Comparison of ENCODE assay signal across 2 cellular contexts in genomic region chr1:247360116-247360898, GRCh38.
TF ChIP-seq lines count a peak whose summit lies in the region.

No MANE protein-coding gene starts in this region.

TF ChIP-seq in liver, 16 proteins besides CTCF, POLR2A, EP300 and RAD21:
- TF ChIP-seq ATF3 (IDR thresholded peaks at IDR 0.05) (no peak), RXRA (IDR thresholded peaks at IDR 0.05) (peak in 1 of 2 donors; percentile 11)

TF ChIP-seq in HepG2, 621 proteins besides CTCF, POLR2A, EP300 and RAD21:
- TF ChIP-seq, protein P1, sequence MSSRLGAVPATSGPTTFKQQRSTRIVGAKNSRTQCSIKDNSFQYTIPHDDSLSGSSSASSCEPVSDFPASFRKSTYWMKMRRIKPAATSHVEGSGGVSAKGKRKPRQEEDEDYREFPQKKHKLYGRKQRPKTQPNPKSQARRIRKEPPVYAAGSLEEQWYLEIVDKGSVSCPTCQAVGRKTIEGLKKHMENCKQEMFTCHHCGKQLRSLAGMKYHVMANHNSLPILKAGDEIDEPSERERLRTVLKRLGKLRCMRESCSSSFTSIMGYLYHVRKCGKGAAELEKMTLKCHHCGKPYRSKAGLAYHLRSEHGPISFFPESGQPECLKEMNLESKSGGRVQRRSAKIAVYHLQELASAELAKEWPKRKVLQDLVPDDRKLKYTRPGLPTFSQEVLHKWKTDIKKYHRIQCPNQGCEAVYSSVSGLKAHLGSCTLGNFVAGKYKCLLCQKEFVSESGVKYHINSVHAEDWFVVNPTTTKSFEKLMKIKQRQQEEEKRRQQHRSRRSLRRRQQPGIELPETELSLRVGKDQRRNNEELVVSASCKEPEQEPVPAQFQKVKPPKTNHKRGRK (CRISPR knock-in tag; IDR thresholded peaks at IDR 0.05) = no peak
- TF ChIP-seq SRSF4 (IDR thresholded peaks at IDR 0.05; ENCODE audit: low read depth, low read length, poor library complexity, severe bottlenecking) (no peak), DPF2 (CRISPR knock-in tag; IDR thresholded peaks at IDR 0.05; ENCODE audit: borderline replicate concordance, low read depth) (no peak), HNRNPL (IDR thresholded peaks at IDR 0.05; ENCODE audit: low read depth, low read length) (no peak), SIX1 (CRISPR knock-in tag; IDR thresholded peaks at IDR 0.05; ENCODE audit: borderline replicate concordance) (no peak), NFATC3 (CRISPR knock-in tag; IDR thresholded peaks at IDR 0.05) (no peak), NFYC (CRISPR knock-in tag; IDR thresholded peaks at IDR 0.05) (no peak), ATAD3A (CRISPR knock-in tag; IDR thresholded peaks at IDR 0.05) (no peak), SRSF1 (optimal IDR thresholded peaks at IDR 0.05; ENCODE audit: low read depth, low read length) (no peak), SNAPC2 (CRISPR knock-in tag; IDR thresholded peaks at IDR 0.05) (no peak), ZNF572 (CRISPR knock-in tag; IDR thresholded peaks at IDR 0.05) (no peak), ZNF484 (CRISPR knock-in tag; IDR thresholded peaks at IDR 0.05; ENCODE audit: borderline replicate concordance, low read depth) (no peak), ZNF792 (CRISPR knock-in tag; IDR thresholded peaks at IDR 0.05) (no peak), KDM4B (CRISPR knock-in tag; IDR thresholded peaks at IDR 0.05) (no peak), RFX5 (IDR thresholded peaks at IDR 0.05; ENCODE audit: low read depth, low read length) (no peak), HNRNPK (IDR thresholded peaks at IDR 0.05; ENCODE audit: low read depth, low read length, poor library complexity, severe bottlenecking) (no peak), ZSCAN12 (CRISPR knock-in tag; IDR thresholded peaks at IDR 0.05) (no peak)
- TF ChIP-seq, protein P2, sequence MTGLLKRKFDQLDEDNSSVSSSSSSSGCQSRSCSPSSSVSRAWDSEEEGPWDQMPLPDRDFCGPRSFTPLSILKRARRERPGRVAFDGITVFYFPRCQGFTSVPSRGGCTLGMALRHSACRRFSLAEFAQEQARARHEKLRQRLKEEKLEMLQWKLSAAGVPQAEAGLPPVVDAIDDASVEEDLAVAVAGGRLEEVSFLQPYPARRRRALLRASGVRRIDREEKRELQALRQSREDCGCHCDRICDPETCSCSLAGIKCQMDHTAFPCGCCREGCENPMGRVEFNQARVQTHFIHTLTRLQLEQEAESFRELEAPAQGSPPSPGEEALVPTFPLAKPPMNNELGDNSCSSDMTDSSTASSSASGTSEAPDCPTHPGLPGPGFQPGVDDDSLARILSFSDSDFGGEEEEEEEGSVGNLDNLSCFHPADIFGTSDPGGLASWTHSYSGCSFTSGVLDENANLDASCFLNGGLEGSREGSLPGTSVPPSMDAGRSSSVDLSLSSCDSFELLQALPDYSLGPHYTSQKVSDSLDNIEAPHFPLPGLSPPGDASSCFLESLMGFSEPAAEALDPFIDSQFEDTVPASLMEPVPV (CRISPR knock-in tag; IDR thresholded peaks at IDR 0.05) = no peak
- TF ChIP-seq, protein P3, sequence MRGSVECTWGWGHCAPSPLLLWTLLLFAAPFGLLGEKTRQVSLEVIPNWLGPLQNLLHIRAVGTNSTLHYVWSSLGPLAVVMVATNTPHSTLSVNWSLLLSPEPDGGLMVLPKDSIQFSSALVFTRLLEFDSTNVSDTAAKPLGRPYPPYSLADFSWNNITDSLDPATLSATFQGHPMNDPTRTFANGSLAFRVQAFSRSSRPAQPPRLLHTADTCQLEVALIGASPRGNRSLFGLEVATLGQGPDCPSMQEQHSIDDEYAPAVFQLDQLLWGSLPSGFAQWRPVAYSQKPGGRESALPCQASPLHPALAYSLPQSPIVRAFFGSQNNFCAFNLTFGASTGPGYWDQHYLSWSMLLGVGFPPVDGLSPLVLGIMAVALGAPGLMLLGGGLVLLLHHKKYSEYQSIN (CRISPR knock-in tag; IDR thresholded peaks at IDR 0.05; ENCODE audit: borderline replicate concordance) = no peak
- TF ChIP-seq, protein P4, sequence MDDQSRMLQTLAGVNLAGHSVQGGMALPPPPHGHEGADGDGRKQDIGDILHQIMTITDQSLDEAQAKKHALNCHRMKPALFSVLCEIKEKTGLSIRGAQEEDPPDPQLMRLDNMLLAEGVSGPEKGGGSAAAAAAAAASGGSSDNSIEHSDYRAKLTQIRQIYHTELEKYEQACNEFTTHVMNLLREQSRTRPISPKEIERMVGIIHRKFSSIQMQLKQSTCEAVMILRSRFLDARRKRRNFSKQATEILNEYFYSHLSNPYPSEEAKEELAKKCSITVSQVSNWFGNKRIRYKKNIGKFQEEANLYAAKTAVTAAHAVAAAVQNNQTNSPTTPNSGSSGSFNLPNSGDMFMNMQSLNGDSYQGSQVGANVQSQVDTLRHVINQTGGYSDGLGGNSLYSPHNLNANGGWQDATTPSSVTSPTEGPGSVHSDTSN (CRISPR knock-in tag; IDR thresholded peaks at IDR 0.05; ENCODE audit: borderline replicate concordance) = no peak
